In the genomic region with DNA sequence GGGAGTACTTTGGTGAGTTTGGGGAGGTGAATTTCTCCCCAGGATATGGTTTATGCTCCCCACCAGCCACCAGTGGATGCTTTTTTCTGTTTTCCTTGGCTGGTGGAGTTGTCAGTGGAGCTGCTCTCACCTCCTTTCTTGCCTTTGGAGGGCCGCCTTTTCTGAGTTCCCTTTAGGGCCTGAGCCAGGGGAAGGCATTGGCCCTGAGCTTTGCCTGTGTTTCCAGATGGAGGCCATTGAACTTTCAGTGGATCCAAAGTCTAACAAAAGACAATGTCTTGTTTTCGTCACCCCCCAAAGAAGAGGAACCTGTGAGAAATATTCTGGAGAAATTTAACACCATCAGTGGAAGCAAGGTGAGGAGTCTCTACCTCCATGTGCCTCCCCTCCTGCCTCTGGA, we compare ENCODE assay signal across 2 cellular contexts.
TF ChIP-seq lines count a peak whose summit lies in the region.

No MANE protein-coding gene starts in this region.

TF ChIP-seq in SK-N-SH, 30 proteins besides CTCF, POLR2A, EP300 and RAD21 (continued from another document):
- TF ChIP-seq POLR2AphosphoS5 (IDR thresholded peaks at IDR 0.05; ENCODE audit: low read depth, low read length) (no peak), RXRA (IDR thresholded peaks at IDR 0.05; ENCODE audit: borderline replicate concordance, low read depth) (no peak), MAX (IDR thresholded peaks at IDR 0.05; ENCODE audit: low read depth) (no peak), MXI1 (IDR thresholded peaks at IDR 0.05; ENCODE audit: low read depth, low read length) (no peak), NFIC (IDR thresholded peaks at IDR 0.05; ENCODE audit: borderline replicate concordance) (no peak), TEAD4 (IDR thresholded peaks at IDR 0.05; ENCODE audit: borderline replicate concordance, insufficient read depth) (no peak), SIN3A (IDR thresholded peaks at IDR 0.05; ENCODE audit: borderline replicate concordance, low read depth, low read length) (no peak), NRF1 (IDR thresholded peaks at IDR 0.05; ENCODE audit: low read depth, low read length) (no peak), TCF12 (IDR thresholded peaks at IDR 0.05) (no peak), SMC3 (IDR thresholded peaks at IDR 0.05; ENCODE audit: low read depth, low read length) (no peak)
- TF ChIP-seq, protein P1, sequence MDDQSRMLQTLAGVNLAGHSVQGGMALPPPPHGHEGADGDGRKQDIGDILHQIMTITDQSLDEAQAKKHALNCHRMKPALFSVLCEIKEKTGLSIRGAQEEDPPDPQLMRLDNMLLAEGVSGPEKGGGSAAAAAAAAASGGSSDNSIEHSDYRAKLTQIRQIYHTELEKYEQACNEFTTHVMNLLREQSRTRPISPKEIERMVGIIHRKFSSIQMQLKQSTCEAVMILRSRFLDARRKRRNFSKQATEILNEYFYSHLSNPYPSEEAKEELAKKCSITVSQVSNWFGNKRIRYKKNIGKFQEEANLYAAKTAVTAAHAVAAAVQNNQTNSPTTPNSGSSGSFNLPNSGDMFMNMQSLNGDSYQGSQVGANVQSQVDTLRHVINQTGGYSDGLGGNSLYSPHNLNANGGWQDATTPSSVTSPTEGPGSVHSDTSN (IDR thresholded peaks at IDR 0.05): no peak

TF ChIP-seq in SK-N-SH treated with all-trans-retinoic acid at 6 μM for 48 hours, 23 proteins besides CTCF, POLR2A, EP300 and RAD21 (continued from another document):
- TF ChIP-seq ZNF565 (CRISPR knock-in tag; conservative IDR thresholded peaks at IDR 0.05; ENCODE audit: low read depth): no peak
- no peak for TF ChIP-seq ZNF8 (CRISPR knock-in tag; IDR thresholded peaks at IDR 0.05)
- no peak for TF ChIP-seq TCF4 (CRISPR knock-in tag; IDR thresholded peaks at IDR 0.05; ENCODE audit: borderline replicate concordance)
- TF ChIP-seq PPARA (CRISPR knock-in tag; IDR thresholded peaks at IDR 0.05; ENCODE audit: borderline replicate concordance): no peak
- no peak for TF ChIP-seq BACH2 (CRISPR knock-in tag; IDR thresholded peaks at IDR 0.05; ENCODE audit: borderline replicate concordance)
- no peak for TF ChIP-seq CSDC2 (CRISPR knock-in tag; IDR thresholded peaks at IDR 0.05)
- no peak for TF ChIP-seq CSRNP3 (CRISPR knock-in tag; IDR thresholded peaks at IDR 0.05)
- no peak for TF ChIP-seq ISL1 (CRISPR knock-in tag; IDR thresholded peaks at IDR 0.05)
- TF ChIP-seq CREB5 (CRISPR knock-in tag; IDR thresholded peaks at IDR 0.05; ENCODE audit: low read depth): no peak
- no peak for TF ChIP-seq ZFP30 (CRISPR knock-in tag; IDR thresholded peaks at IDR 0.05)
- TF ChIP-seq ZC3H10 (CRISPR knock-in tag; IDR thresholded peaks at IDR 0.05): no peak
